In the genomic region with DNA sequence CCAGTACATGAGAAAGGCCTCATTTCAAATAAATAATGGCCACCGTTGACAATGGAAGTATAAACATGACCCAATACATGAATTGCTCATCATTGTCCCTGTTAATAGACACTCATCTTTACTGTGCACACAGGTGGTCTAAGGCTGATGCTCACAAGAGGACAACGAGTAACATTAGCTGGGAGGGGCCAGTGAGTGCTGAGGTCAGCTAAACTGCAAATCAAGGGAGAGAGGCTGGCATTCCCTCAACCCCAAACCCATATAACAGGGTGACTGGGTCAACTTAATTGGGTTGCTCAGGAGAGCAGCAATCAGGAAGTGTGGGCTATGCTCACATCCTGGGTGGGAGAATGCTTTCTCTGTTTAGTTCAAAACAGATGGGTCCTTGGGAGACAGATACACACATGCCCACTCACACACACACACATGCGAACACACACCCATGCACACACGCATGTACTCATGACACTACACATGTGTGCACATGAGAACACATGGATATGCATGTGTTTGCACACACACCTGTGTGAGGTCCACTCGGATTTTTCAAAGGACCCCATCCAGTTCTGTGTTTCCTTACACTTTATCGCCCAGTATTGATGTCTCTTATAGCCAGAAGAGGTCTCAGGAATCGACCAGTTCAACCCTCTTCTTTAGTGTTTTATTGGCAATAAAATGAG, we compare ENCODE assay signal across 15 cellular contexts.
"Had no signal": no experiment of that assay in that cellular context is flagged by ENCODE, and none has a peak within 500 bp of the region (broad histone marks: within the 10 kb centered on the region; RNA-seq: fewer than 3 reads in every experiment).

No MANE protein-coding gene starts in this region.

- H3K27me3 ChIP-seq: ascending aorta, gastrocnemius medialis had no signal

- H3K9me3 ChIP-seq: ascending aorta, gastrocnemius medialis, sigmoid colon, stomach had no signal

- H3K36me3 ChIP-seq: ascending aorta, gastrocnemius medialis, sigmoid colon, stomach had no signal

- FAIRE-seq: kidney had no signal

- H3K27ac ChIP-seq: ascending aorta, gastrocnemius medialis, parathyroid adenoma, sigmoid colon, stomach had no signal

- H3K4me3 ChIP-seq: ascending aorta, gastrocnemius medialis, lung, sigmoid colon, stomach had no signal

- DNase-seq: activated CD4-positive, alpha-beta T cell treated with anti-CD3 and anti-CD28 coated beads, Interleukin-2, amount 50 U/mL, for 48 hours; activated gamma-delta T cell; cerebellar nuclear complex; cortex of kidney; effector CD4-positive, alpha-beta T cell; gastrocnemius medialis; head of caudate nucleus; sigmoid colon; stimulated activated CD4-positive, alpha-beta T cell treated with anti-CD3 and anti-CD28 coated beads, Interleukin-4, amount 100 ng/mL, for 24 hours; stomach; trophoblast cell had no signal

- H3K4me1 ChIP-seq: ascending aorta, parathyroid adenoma, sigmoid colon had no signal
